In the genomic region with DNA sequence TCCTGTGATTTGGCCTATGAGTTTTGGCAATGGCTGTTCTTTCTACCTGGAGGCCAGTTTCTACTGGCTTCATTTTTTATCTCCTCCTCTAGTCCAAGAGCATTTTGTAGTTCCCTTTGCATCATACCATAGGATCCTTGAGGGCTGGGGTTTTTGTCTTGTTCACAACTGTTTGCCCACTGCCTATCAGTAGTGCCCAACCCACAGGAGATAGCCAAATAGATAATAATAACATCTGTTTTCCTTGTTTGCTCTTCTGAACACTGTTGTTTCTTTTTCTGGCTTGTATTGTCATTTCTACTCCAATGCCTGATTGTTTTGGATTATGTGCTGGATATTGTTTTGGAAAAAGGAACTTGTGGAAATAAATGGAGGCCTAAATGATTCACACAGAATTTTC, we compare ENCODE assay signal across 1 cellular context.
TF ChIP-seq lines count a peak whose summit lies in the region.

No MANE protein-coding gene starts in this region.

TF ChIP-seq in H1, 55 proteins besides CTCF, POLR2A, EP300 and RAD21:
- TF ChIP-seq NANOG (IDR thresholded peaks at IDR 0.05; ENCODE audit: insufficient read depth, low read depth, low read length, poor library complexity, severe bottlenecking) (no peak), HDAC2 (IDR thresholded peaks at IDR 0.05; ENCODE audit: borderline replicate concordance in 1 of 2, low read depth in 2 of 2, low read length in 2 of 2) (no peak), TAF1 (IDR thresholded peaks at IDR 0.05; ENCODE audit: low read depth, low read length) (no peak), SRF (IDR thresholded peaks at IDR 0.05; ENCODE audit: low read depth, low read length) (no peak), MAX (IDR thresholded peaks at IDR 0.05) (no peak), SIN3A (conservative IDR thresholded peaks at IDR 0.05 in 1 of 2, IDR thresholded peaks at IDR 0.05 in 1 of 2; ENCODE audit: low read depth in 1 of 2, low read length in 2 of 2) (no peak), RXRA (IDR thresholded peaks at IDR 0.05; ENCODE audit: insufficient read depth, low read depth, low read length) (no peak), GTF2F1 (IDR thresholded peaks at IDR 0.05; ENCODE audit: borderline replicate concordance, low read depth, low read length) (no peak), ATF2 (IDR thresholded peaks at IDR 0.05; ENCODE audit: low read length) (no peak), SIRT6 (IDR thresholded peaks at IDR 0.05; ENCODE audit: low read length) (no peak), TBP (IDR thresholded peaks at IDR 0.05; ENCODE audit: low read depth, low read length) (no peak), BCL11A (IDR thresholded peaks at IDR 0.05; ENCODE audit: low read depth in 2 of 2, low read length in 2 of 2) (no peak), KDM4A (IDR thresholded peaks at IDR 0.05; ENCODE audit: low read depth, low read length, severe bottlenecking) (no peak), HDAC6 (IDR thresholded peaks at IDR 0.05; ENCODE audit: low read depth, low read length) (no peak), RBBP5 (IDR thresholded peaks at IDR 0.05; ENCODE audit: borderline replicate concordance, low read depth, low read length) (no peak), ZNF274 (IDR thresholded peaks at IDR 0.05; ENCODE audit: borderline replicate concordance, extremely low read depth, low read length) (no peak), JUN (IDR thresholded peaks at IDR 0.05; ENCODE audit: low read depth, low read length) (no peak), PHF8 (conservative IDR thresholded peaks at IDR 0.05; ENCODE audit: low read depth, low read length) (no peak), ASH2L (IDR thresholded peaks at IDR 0.05; ENCODE audit: low read length) (no peak)
- TF ChIP-seq, protein P1, sequence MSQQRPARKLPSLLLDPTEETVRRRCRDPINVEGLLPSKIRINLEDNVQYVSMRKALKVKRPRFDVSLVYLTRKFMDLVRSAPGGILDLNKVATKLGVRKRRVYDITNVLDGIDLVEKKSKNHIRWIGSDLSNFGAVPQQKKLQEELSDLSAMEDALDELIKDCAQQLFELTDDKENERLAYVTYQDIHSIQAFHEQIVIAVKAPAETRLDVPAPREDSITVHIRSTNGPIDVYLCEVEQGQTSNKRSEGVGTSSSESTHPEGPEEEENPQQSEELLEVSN (IDR thresholded peaks at IDR 0.05) = no peak
TF ChIP-seq in H1: peak in this region for 0.
